Comparison of ENCODE assay signal across 20 cellular contexts in genomic region chr10:123249894-123250293, GRCh38.
DNase-seq lines count a peak whose midpoint lies in the region; ATAC-seq and TF ChIP-seq lines count a peak whose summit lies in the region.
"Had no signal": no experiment of that assay in that cellular context is flagged by ENCODE, and none has a peak within 500 bp of the region (broad histone marks: within the 10 kb centered on the region; RNA-seq: fewer than 3 reads in every experiment).

No MANE protein-coding gene starts in this region.

- TF ChIP-seq CTCF in WTC11 (IDR thresholded peaks at IDR 0.05): no peak
- TF ChIP-seq CTCF in tibial nerve (IDR thresholded peaks at IDR 0.05): no peak

- H3K36me3 ChIP-seq in BLaER1 (peaks cover 27% of the 10 kb centered on the region), tibial nerve (no peaks in the 10 kb centered on the region)
- H3K36me3 ChIP-seq: HAP-1 had no signal

- no peak for TF ChIP-seq EP300 in tibial nerve (IDR thresholded peaks at IDR 0.05)

- H3K27ac ChIP-seq in BLaER1 (peak overlapping the region; percentile 45), tibial nerve (no peak overlapping the region)
- H3K27ac ChIP-seq: RWPE1 had no signal

- peak; percentile 39 for ATAC-seq in WTC11
- ATAC-seq: GM23338, HepG2, K562 had no signal

- peak; percentile 25 for DNase-seq in DMS 273 treated with DMSO at 0.1 percent for 48 hours (lab: John Stamatoyannopoulos, UW)
- no peak for DNase-seq in WTC11 (ENCODE audit: low spot score)
- peak; percentile 20 for DNase-seq in fibroblast of the conjunctiva (ENCODE audit: low read depth)
- DNase-seq in activated gamma-delta T cell (lab: John Stamatoyannopoulos, UW): no peak
- DNase-seq in NCI-H82 (lab: John Stamatoyannopoulos, UW): no peak
- DNase-seq in tibial nerve (ENCODE audit: low spot score in 2 of 2): no peak
- DNase-seq: CD4-positive, alpha-beta memory T cell; GDM1; MM.1S; NCI-H1048; NCI-H1436 treated with DMSO at 0.1 percent for 48 hours; NCI-H2029 treated with DMSO at 0.1 percent for 48 hours; NCI-H446; NCI-H526 had no signal

- POLR2A ChIA-PET in WTC11 (lab: Charles Lee): no interaction called here

- TF ChIP-seq POLR2A in tibial nerve (IDR thresholded peaks at IDR 0.05): no peak

- no peak overlapping the region for H3K4me3 ChIP-seq in BLaER1
- no peak overlapping the region for H3K4me3 ChIP-seq in tibial nerve
- H3K4me3 ChIP-seq: GM23338, HAP-1, K562 had no signal

- H3K9me3 ChIP-seq in BLaER1 (peaks cover 14% of the 10 kb centered on the region; the same call in 1 of the 2 replicates), tibial nerve (peaks cover 0 to 7% (median 0%) of the 10 kb centered on the region in 4 donors)
- H3K9me3 ChIP-seq: HAP-1 had no signal

- peaks cover 78% of the 10 kb centered on the region for H3K4me1 ChIP-seq in BLaER1
- H3K4me1 ChIP-seq in tibial nerve: no peaks in the 10 kb centered on the region

- no peak overlapping the region for H3K27ac Mint-ChIP-seq in WTC11
- H3K27ac Mint-ChIP-seq: GM23338 had no signal

- CTCF ChIA-PET in WTC11 (lab: Charles Lee): interaction anchor here (0.7 kb wide), 1 partner anchor 22 kb away, joined by 3 read pairs; no protein-coding TSS in a partner anchor

- H3K36me3 Mint-ChIP-seq in WTC11: no peaks in the 10 kb centered on the region

- H3K9me3 Mint-ChIP-seq in WTC11: no peaks in the 10 kb centered on the region; the same call in 1 of the 2 replicates
- H3K9me3 Mint-ChIP-seq: CD4-positive, alpha-beta memory T cell; GM23338 had no signal

- H3K27me3 ChIP-seq in BLaER1 (no peaks in the 10 kb centered on the region), tibial nerve (no peaks in the 10 kb centered on the region)

- H3K4me3 Mint-ChIP-seq in WTC11: no peak overlapping the region
- H3K4me3 Mint-ChIP-seq: CD4-positive, alpha-beta memory T cell; GM23338 had no signal

- H3K4me2 ChIP-seq in BLaER1: peak overlapping the region; percentile 81
- H3K4me2 ChIP-seq: GM23338 had no signal

- no peak overlapping the region for H3K9ac ChIP-seq in BLaER1

- H3K4me1 Mint-ChIP-seq in WTC11: peaks cover 17% of the 10 kb centered on the region
- H3K4me1 Mint-ChIP-seq: CD4-positive, alpha-beta memory T cell had no signal

- H3K27me3 Mint-ChIP-seq in WTC11 (ENCODE audit: low read depth): no peaks in the 10 kb centered on the region
- H3K27me3 Mint-ChIP-seq: CD4-positive, alpha-beta memory T cell had no signal

- WGBS in tibial nerve, 2 donors: 31 to 33% methylated on average over 1 of the region's 1 CpG

- H4K20me1 ChIP-seq in BLaER1: no peaks in the 10 kb centered on the region

TF ChIP-seq in WTC11, 78 proteins besides CTCF, POLR2A, EP300 and RAD21:
- TF ChIP-seq USF2 (CRISPR knock-in tag; IDR thresholded peaks at IDR 0.05) (peak; percentile 40; the same call in 1 of the 2 replicates), ZNF423 (CRISPR knock-in tag; IDR thresholded peaks at IDR 0.05) (no peak)

Comparison
In these comparisons a context has a peak if more than half of its experiments do, and no peak if none do; other contexts are left out.
1. DNase-seq: peak in DMS 273 treated with DMSO at 0.1 percent for 48 hours (single experiment) and fibroblast of the conjunctiva (single experiment); none in WTC11 (single experiment), activated gamma-delta T cell (single experiment), NCI-H82 (single experiment) and tibial nerve (0 of 2).